In the genomic region with DNA sequence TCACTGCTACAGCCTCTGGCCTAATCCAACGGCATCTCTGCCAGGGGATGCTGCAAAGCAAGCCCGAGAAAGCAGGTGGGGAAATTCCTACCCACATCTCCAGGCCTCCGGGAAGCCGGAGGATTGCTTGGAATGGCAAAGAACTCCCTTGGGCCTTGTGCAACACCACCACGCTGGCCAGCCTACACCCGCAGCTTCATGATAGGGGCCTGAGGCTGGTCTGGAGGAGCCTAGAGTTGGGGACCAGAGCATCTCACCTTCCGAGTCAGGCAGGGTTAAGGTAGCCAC, we compare ENCODE assay signal across 12 cellular contexts. TPM values are rescaled to one million over a fixed set of nuclear protein-coding genes. Genes with fewer than 3 reads are reported as not detected.
DNase-seq lines count a peak whose midpoint lies in the region; ATAC-seq and TF ChIP-seq lines count a peak whose summit lies in the region.
"Had no signal": no experiment of that assay in that cellular context is flagged by ENCODE, and none has a peak within 500 bp of the region (broad histone marks: within the 10 kb centered on the region; RNA-seq: fewer than 3 reads in every experiment).

No MANE protein-coding gene starts in this region.

- peak overlapping the region; percentile 77 for H3K4me3 Mint-ChIP-seq in activated T-helper 17 cell treated with anti-CD3 and anti-CD28 coated beads, Interleukin-2, amount 50 U/mL, for 72 hours
- H3K4me3 Mint-ChIP-seq in stimulated activated memory B cell treated with anti-CD40 and anti-IgM and Interleukin-4, amounts not matched to agents 10 μg/mL and 1 μg/mL and 100 μg/mL, for 72 hours: no peak overlapping the region
- H3K4me3 Mint-ChIP-seq in CD8-positive, alpha-beta T cell: no peak overlapping the region
- H3K4me3 Mint-ChIP-seq: activated B cell treated with CpG ODN at 0.5 μM for 24 hours; stimulated activated naive CD8-positive, alpha-beta T cell treated with anti-CD3 and anti-CD28 coated beads, Interleukin-15, Interleukin-2, amounts not matched to agents 100 ng/mL and 50 ng/mL, for 24 hours had no signal

- H3K4me3 ChIP-seq in GM23248: no peak overlapping the region
- no peak overlapping the region for H3K4me3 ChIP-seq in fibroblast of villous mesenchyme (ENCODE audit: low read depth, low read length)
- no peak overlapping the region for H3K4me3 ChIP-seq in CD8-positive, alpha-beta T cell (ENCODE audit: low read depth, low read length)
- H3K4me3 ChIP-seq in Karpas-422 (ENCODE audit: low read length): no peak overlapping the region
- no peak overlapping the region for H3K4me3 ChIP-seq in HAP-1
- H3K4me3 ChIP-seq: skin epidermis had no signal

- no peak for ATAC-seq in activated T-helper 17 cell treated with anti-CD3 and anti-CD28 coated beads, Interleukin-2, amount 50 U/mL, for 72 hours (replicated peaks)
- ATAC-seq in stimulated activated memory B cell treated with anti-CD40 and anti-IgM and Interleukin-4, amounts not matched to agents 10 μg/mL and 1 μg/mL and 100 μg/mL, for 72 hours: no peak
- ATAC-seq in CD8-positive, alpha-beta T cell: no peak

- no peaks in the 10 kb centered on the region for H3K27me3 Mint-ChIP-seq in activated T-helper 17 cell treated with anti-CD3 and anti-CD28 coated beads, Interleukin-2, amount 50 U/mL, for 72 hours
- H3K27me3 Mint-ChIP-seq in stimulated activated memory B cell treated with anti-CD40 and anti-IgM and Interleukin-4, amounts not matched to agents 10 μg/mL and 1 μg/mL and 100 μg/mL, for 72 hours: no peaks in the 10 kb centered on the region
- H3K27me3 Mint-ChIP-seq in CD8-positive, alpha-beta T cell (ENCODE audit: low read depth): no peaks in the 10 kb centered on the region
- H3K27me3 Mint-ChIP-seq: activated B cell treated with CpG ODN at 0.5 μM for 24 hours; stimulated activated naive CD8-positive, alpha-beta T cell treated with anti-CD3 and anti-CD28 coated beads, Interleukin-15, Interleukin-2, amounts not matched to agents 100 ng/mL and 50 ng/mL, for 24 hours had no signal

- in situ Hi-C loops in GM23248 (cut with MboI): no loop called here
- in situ Hi-C loops in G401 (cut with HindIII; ENCODE audit: low sequenced_read_pairs): no loop called here
- in situ Hi-C loops in HAP-1 (cut with MboI; ENCODE audit: low sequenced_read_pairs): no loop called here

- no peaks in the 10 kb centered on the region for H3K9me2 ChIP-seq in GM23248 (ENCODE audit: insufficient read depth)
- H3K9me2 ChIP-seq in Karpas-422 (replicated peaks; ENCODE audit: insufficient read depth, low read length): no peaks in the 10 kb centered on the region

- H3K36me3 ChIP-seq in GM23248 (ENCODE audit: low read depth) (peaks cover 12% of the 10 kb centered on the region; the same call in 1 of the 2 replicates), Karpas-422 (ENCODE audit: insufficient read depth, low read length) (peaks cover 54% of the 10 kb centered on the region), HAP-1 (replicated peaks) (peaks cover 94% of the 10 kb centered on the region)
- peaks cover 78% of the 10 kb centered on the region for H3K36me3 ChIP-seq in CD8-positive, alpha-beta T cell (ENCODE audit: insufficient read depth, low read length)

- H3K9ac ChIP-seq in GM23248 (no peak overlapping the region), Karpas-422 (ENCODE audit: low read length) (no peak overlapping the region)

- no peak for TF ChIP-seq CTCF in fibroblast of villous mesenchyme (IDR thresholded peaks at IDR 0.05; ENCODE audit: insufficient read depth, low read depth, low read length)
- TF ChIP-seq CTCF in CD8-positive, alpha-beta T cell (IDR thresholded peaks at IDR 0.05): no peak

- H2AFZ ChIP-seq in GM23248 (no peak overlapping the region), Karpas-422 (ENCODE audit: low read length) (no peak overlapping the region)

- H4K20me1 ChIP-seq in GM23248 (ENCODE audit: insufficient read depth): no peaks in the 10 kb centered on the region
- H4K20me1 ChIP-seq in Karpas-422 (ENCODE audit: insufficient read depth, low read depth, low read length): peaks cover 5% of the 10 kb centered on the region; the same call in 1 of the 2 replicates

- H3K9me3 Mint-ChIP-seq in activated T-helper 17 cell treated with anti-CD3 and anti-CD28 coated beads, Interleukin-2, amount 50 U/mL, for 72 hours: no peaks in the 10 kb centered on the region
- H3K9me3 Mint-ChIP-seq in stimulated activated memory B cell treated with anti-CD40 and anti-IgM and Interleukin-4, amounts not matched to agents 10 μg/mL and 1 μg/mL and 100 μg/mL, for 72 hours: no peaks in the 10 kb centered on the region
- H3K9me3 Mint-ChIP-seq in CD8-positive, alpha-beta T cell: no peaks in the 10 kb centered on the region
- H3K9me3 Mint-ChIP-seq: activated B cell treated with CpG ODN at 0.5 μM for 24 hours; stimulated activated naive CD8-positive, alpha-beta T cell treated with anti-CD3 and anti-CD28 coated beads, Interleukin-15, Interleukin-2, amounts not matched to agents 100 ng/mL and 50 ng/mL, for 24 hours had no signal

- intact Hi-C loops in CD8-positive, alpha-beta T cell (cut with DNase I, micrococcal nuclease): no loop called here

- H3K27ac ChIP-seq in GM23248: 0 out of 2 replicates have a peak overlapping the region, but pooled peaks have one; percentile 50
- no peak overlapping the region for H3K27ac ChIP-seq in CD8-positive, alpha-beta T cell (ENCODE audit: low read depth, low read length)
- H3K27ac ChIP-seq in Karpas-422 (ENCODE audit: low read length): no peak overlapping the region

- no peak overlapping the region for H3K27ac Mint-ChIP-seq in activated T-helper 17 cell treated with anti-CD3 and anti-CD28 coated beads, Interleukin-2, amount 50 U/mL, for 72 hours
- peak overlapping the region; percentile 95 for H3K27ac Mint-ChIP-seq in stimulated activated memory B cell treated with anti-CD40 and anti-IgM and Interleukin-4, amounts not matched to agents 10 μg/mL and 1 μg/mL and 100 μg/mL, for 72 hours
- H3K27ac Mint-ChIP-seq in CD8-positive, alpha-beta T cell: no peak overlapping the region

- CTCF ChIA-PET in CD8-positive, alpha-beta T cell (lab: Charles Lee): interaction anchor here (4.6 kb wide), 1 partner anchor 9 kb away, joined by 28 read pairs; no protein-coding TSS in a partner anchor

- DNase-seq in GM23248 (peak; percentile 17), fibroblast of villous mesenchyme (ENCODE audit: low read depth) (peak; percentile 25), Karpas-422 (no peak), G401 (ENCODE audit: low spot score) (no peak), HAP-1 (ENCODE audit: low spot score in 2 of 2) (no peak)
- DNase-seq in CD8-positive, alpha-beta T cell: no peak
- DNase-seq: mammary epithelial cell had no signal

- peaks cover 18% of the 10 kb centered on the region for H3F3A ChIP-seq in GM23248 (ENCODE audit: insufficient read depth)

- H3K4me1 ChIP-seq in GM23248 (ENCODE audit: insufficient read depth) (0 out of 2 replicates have a peak, but pooled peaks cover 3% of the 10 kb centered on the region), Karpas-422 (ENCODE audit: low read length) (peaks cover 53% of the 10 kb centered on the region), HAP-1 (no peaks in the 10 kb centered on the region)
- peaks cover 6% of the 10 kb centered on the region for H3K4me1 ChIP-seq in CD8-positive, alpha-beta T cell (ENCODE audit: insufficient read depth, low read length)

- POLR2A ChIA-PET in CD8-positive, alpha-beta T cell (lab: Charles Lee): interaction anchor here (1.1 kb wide), 1 partner anchor 19 kb away, joined by 3 read pairs; no protein-coding TSS in a partner anchor

- H3K9me3 ChIP-seq in GM23248 (ENCODE audit: low read depth): no peaks in the 10 kb centered on the region
- H3K9me3 ChIP-seq in CD8-positive, alpha-beta T cell (ENCODE audit: low read length): no peaks in the 10 kb centered on the region
- no peaks in the 10 kb centered on the region for H3K9me3 ChIP-seq in Karpas-422 (ENCODE audit: low read length)
- H3K9me3 ChIP-seq in HAP-1: no peaks in the 10 kb centered on the region

- H3K36me3 Mint-ChIP-seq in activated T-helper 17 cell treated with anti-CD3 and anti-CD28 coated beads, Interleukin-2, amount 50 U/mL, for 72 hours (ENCODE audit: low read depth): peaks cover 98% of the 10 kb centered on the region
- H3K36me3 Mint-ChIP-seq in stimulated activated memory B cell treated with anti-CD40 and anti-IgM and Interleukin-4, amounts not matched to agents 10 μg/mL and 1 μg/mL and 100 μg/mL, for 72 hours: peaks cover 77% of the 10 kb centered on the region
- peaks cover 85% of the 10 kb centered on the region for H3K36me3 Mint-ChIP-seq in CD8-positive, alpha-beta T cell

- H3K4me2 ChIP-seq in GM23248 (ENCODE audit: unreplicated experiment) (no peak overlapping the region), Karpas-422 (ENCODE audit: low read depth, low read length, poor library complexity, severe bottlenecking) (no peak overlapping the region)

- H3K27me3 ChIP-seq in GM23248 (replicated peaks; ENCODE audit: insufficient read depth) (no peaks in the 10 kb centered on the region), Karpas-422 (ENCODE audit: low read length) (no peaks in the 10 kb centered on the region), HAP-1 (ENCODE audit: low read depth) (no peaks in the 10 kb centered on the region)
- H3K27me3 ChIP-seq in CD8-positive, alpha-beta T cell (ENCODE audit: insufficient read depth, low read length): no peaks in the 10 kb centered on the region

- 90 to 91% methylated on average over 7 of the region's 7 CpGs for WGBS in GM23248 (ENCODE audit: low coverage in 1 of 2, low lambda C conversion rate in 2 of 2, missing lambda C conversion rate in 2 of 2), 2 experiments

- H3K79me2 ChIP-seq in GM23248 (ENCODE audit: insufficient read depth) (no peaks in the 10 kb centered on the region), Karpas-422 (ENCODE audit: low read length) (peaks cover 13% of the 10 kb centered on the region)

- peaks cover 37% of the 10 kb centered on the region for H3K4me1 Mint-ChIP-seq in activated T-helper 17 cell treated with anti-CD3 and anti-CD28 coated beads, Interleukin-2, amount 50 U/mL, for 72 hours
- peaks cover 71% of the 10 kb centered on the region for H3K4me1 Mint-ChIP-seq in stimulated activated memory B cell treated with anti-CD40 and anti-IgM and Interleukin-4, amounts not matched to agents 10 μg/mL and 1 μg/mL and 100 μg/mL, for 72 hours
- H3K4me1 Mint-ChIP-seq in CD8-positive, alpha-beta T cell (ENCODE audit: low read depth): peaks cover 29% of the 10 kb centered on the region

RNA-seq across cellular contexts. Expression of gene GGA3, which starts 20.3 kb away (rescaled TPM):
- total RNA-seq in GM23248 (2014; rRNA removed; shearing (Covaris generic)): 5.9 and 12.1 TPM in 2 replicates
- 15.2 and 16.0 TPM in 2 replicates for polyA plus RNA-seq in GM23248 (2016; fragmentation: Nextera tagmentation; extraction: Ambion mirVana)
- total RNA-seq in activated T-helper 17 cell treated with anti-CD3 and anti-CD28 coated beads, Interleukin-2, amount 50 U/mL, for 72 hours: 10 to 100 TPM; 63.2 to 71.9 TPM
- 13.2 and 14.2 TPM in 2 replicates for total RNA-seq in fibroblast of villous mesenchyme
- total RNA-seq in CD8-positive, alpha-beta T cell: 100 to 1,000 TPM; 103 to 107 TPM
- total RNA-seq in Karpas-422 (2014; rRNA removed; shearing (Covaris generic); ENCODE audit: low replicate concordance): 23.4 and 45.1 TPM in 2 replicates
- total RNA-seq in G401 (2014; rRNA removed; shearing (Covaris generic)): 16.6 and 25.4 TPM in 2 replicates

RNA-seq across cellular contexts. Expression of gene MRPS7, which starts 20.6 kb away (rescaled TPM):
- total RNA-seq in GM23248 (2014; rRNA removed; shearing (Covaris generic)): 34.8 and 41.6 TPM in 2 replicates
- 87.6 and 87.8 TPM in 2 replicates for polyA plus RNA-seq in GM23248 (2016; fragmentation: Nextera tagmentation; extraction: Ambion mirVana)
- total RNA-seq in activated T-helper 17 cell treated with anti-CD3 and anti-CD28 coated beads, Interleukin-2, amount 50 U/mL, for 72 hours: 10 to 100 TPM; 53.6 to 83.2 TPM
- 57.0 and 70.8 TPM in 2 replicates for total RNA-seq in fibroblast of villous mesenchyme
- 10 to 100 TPM; 42.0 to 43.9 TPM for total RNA-seq in CD8-positive, alpha-beta T cell
- 48.8 and 58.7 TPM in 2 replicates for total RNA-seq in Karpas-422 (2014; rRNA removed; shearing (Covaris generic); ENCODE audit: low replicate concordance)
- 87.4 and 107 TPM in 2 replicates for total RNA-seq in G401 (2014; rRNA removed; shearing (Covaris generic))

RNA-seq across cellular contexts. Expression of gene MIF4GD, which starts 29.9 kb away (rescaled TPM):
- 10.7 and 33.1 TPM in 2 replicates for total RNA-seq in GM23248 (2014; rRNA removed; shearing (Covaris generic))
- polyA plus RNA-seq in GM23248 (2016; fragmentation: Nextera tagmentation; extraction: Ambion mirVana): 14.1 and 14.4 TPM in 2 replicates
- 10 to 100 TPM; 23.6 to 31.6 TPM for total RNA-seq in activated T-helper 17 cell treated with anti-CD3 and anti-CD28 coated beads, Interleukin-2, amount 50 U/mL, for 72 hours
- total RNA-seq in fibroblast of villous mesenchyme: 6.0 and 6.4 TPM in 2 replicates
- total RNA-seq in CD8-positive, alpha-beta T cell: 10 to 100 TPM; 30.9 to 32.7 TPM
- total RNA-seq in Karpas-422 (2014; rRNA removed; shearing (Covaris generic); ENCODE audit: low replicate concordance): 44.4 and 63.3 TPM in 2 replicates
- 12.1 and 15.1 TPM in 2 replicates for total RNA-seq in G401 (2014; rRNA removed; shearing (Covaris generic))

RNA-seq across cellular contexts. Expression of gene NUP85, which starts 35.6 kb away (rescaled TPM):
- 13.4 and 26.2 TPM in 2 replicates for total RNA-seq in GM23248 (2014; rRNA removed; shearing (Covaris generic))
- 31.4 and 44.0 TPM in 2 replicates for polyA plus RNA-seq in GM23248 (2016; fragmentation: Nextera tagmentation; extraction: Ambion mirVana)
- total RNA-seq in activated T-helper 17 cell treated with anti-CD3 and anti-CD28 coated beads, Interleukin-2, amount 50 U/mL, for 72 hours: 100 to 1,000 TPM; 143 to 161 TPM
- total RNA-seq in fibroblast of villous mesenchyme: 31.1 and 31.6 TPM in 2 replicates
- total RNA-seq in CD8-positive, alpha-beta T cell: 10 to 100 TPM; 57.4 to 65.3 TPM
- total RNA-seq in Karpas-422 (2014; rRNA removed; shearing (Covaris generic); ENCODE audit: low replicate concordance): 40.6 and 47.8 TPM in 2 replicates
- total RNA-seq in G401 (2014; rRNA removed; shearing (Covaris generic)): 80.2 and 86.3 TPM in 2 replicates

RNA-seq across cellular contexts. Expression of gene SLC25A19, which starts 48.1 kb away (rescaled TPM):
- total RNA-seq in GM23248 (2014; rRNA removed; shearing (Covaris generic)): 6.2 and 16.9 TPM in 2 replicates
- 6.7 and 6.8 TPM in 2 replicates for polyA plus RNA-seq in GM23248 (2016; fragmentation: Nextera tagmentation; extraction: Ambion mirVana)
- 100 to 1,000 TPM in 1 of 2 donors, 10 to 100 TPM in 1; 97.4 to 113 TPM for total RNA-seq in activated T-helper 17 cell treated with anti-CD3 and anti-CD28 coated beads, Interleukin-2, amount 50 U/mL, for 72 hours
- total RNA-seq in fibroblast of villous mesenchyme: 5.5 and 7.8 TPM in 2 replicates
- total RNA-seq in CD8-positive, alpha-beta T cell: 10 to 100 TPM; 14.4 to 14.8 TPM
- total RNA-seq in Karpas-422 (2014; rRNA removed; shearing (Covaris generic); ENCODE audit: low replicate concordance): 36.5 and 43.1 TPM in 2 replicates
- total RNA-seq in G401 (2014; rRNA removed; shearing (Covaris generic)): 14.7 and 15.6 TPM in 2 replicates

Comparison
In these comparisons a context has a peak if more than half of its experiments do, and no peak if none do; other contexts are left out.
1. DNase-seq: peak in GM23248 (single experiment) and fibroblast of villous mesenchyme (single experiment); none in CD8-positive, alpha-beta T cell (0 of 7), Karpas-422 (single experiment), G401 (single experiment) and HAP-1 (0 of 2).